ENCODE assay signal across 16 cellular contexts in genomic region chr2:88057437-88057844, GRCh38. TPM values are rescaled to one million over a fixed set of nuclear protein-coding genes. Genes with fewer than 3 reads are reported as not detected.
DNase-seq lines count a peak whose midpoint lies in the region; ATAC-seq and TF ChIP-seq lines count a peak whose summit lies in the region.
"Had no signal": no experiment of that assay in that cellular context is flagged by ENCODE, and none has a peak within 500 bp of the region (broad histone marks: within the 10 kb centered on the region; RNA-seq: fewer than 3 reads in every experiment).

No MANE protein-coding gene starts in this region.

- intact Hi-C loops in activated T-helper 2 cell treated with anti-CD3 and anti-CD28 coated beads, Interferon-gamma antibody, Interleukin-2, Interleukin-4, amounts not matched to agents 10 μg/mL and 5 μg/mL and 100 μg/mL, durations not matched to agents 14 hours and 24 hours and 36 hours (cut with micrococcal nuclease): no loop called here

- TF ChIP-seq CTCF in DND-41 (IDR thresholded peaks at IDR 0.05; ENCODE audit: borderline replicate concordance, extremely low read depth, low read length, poor library complexity, severe bottlenecking): no peak
- TF ChIP-seq CTCF in nephron (IDR thresholded peaks at IDR 0.05; ENCODE audit: unreplicated experiment in 3 of 3): no peak

- peak overlapping the region; percentile 55 for H3K4me3 Mint-ChIP-seq in activated T-helper 2 cell treated with anti-CD3 and anti-CD28 coated beads, Interferon-gamma antibody, Interleukin-2, Interleukin-4, amounts not matched to agents 10 μg/mL and 5 μg/mL and 100 μg/mL, durations not matched to agents 14 hours and 24 hours and 36 hours (ENCODE audit: low read depth)
- H3K4me3 Mint-ChIP-seq in nephron: peak overlapping the region; percentile 92 to 96 (median 92)
- H3K4me3 Mint-ChIP-seq: activated B cell treated with CpG ODN at 0.5 μM for 24 hours; activated naive CD4-positive, alpha-beta T cell treated with anti-CD3 and anti-CD28 coated beads, Interleukin-2, amount 10 ng/mL, durations not matched to agents 7 days and 5 days had no signal

- peaks cover 32% of the 10 kb centered on the region for H3K79me2 ChIP-seq in DND-41 (ENCODE audit: insufficient read depth, low read length)

- no peaks in the 10 kb centered on the region for H3K27me3 ChIP-seq in DND-41 (ENCODE audit: insufficient read depth, low read length, poor library complexity)
- H3K27me3 ChIP-seq: cardiac muscle cell, hepatocyte, suprapubic skin had no signal

- peaks cover 32% of the 10 kb centered on the region for H3K36me3 Mint-ChIP-seq in activated T-helper 2 cell treated with anti-CD3 and anti-CD28 coated beads, Interferon-gamma antibody, Interleukin-2, Interleukin-4, amounts not matched to agents 10 μg/mL and 5 μg/mL and 100 μg/mL, durations not matched to agents 14 hours and 24 hours and 36 hours (ENCODE audit: low read depth)
- peaks cover 15% of the 10 kb centered on the region for H3K36me3 Mint-ChIP-seq in nephron (ENCODE audit: low read depth)

- H3K9me3 ChIP-seq in DND-41 (ENCODE audit: insufficient read depth, low read length, severe bottlenecking): no peaks in the 10 kb centered on the region
- H3K9me3 ChIP-seq: suprapubic skin had no signal

- no peak overlapping the region for H3K9ac ChIP-seq in DND-41 (ENCODE audit: low read depth, low read length)

- H3K4me3 ChIP-seq in DND-41 (ENCODE audit: low read depth in 1 of 2, low read length in 2 of 2): no peak overlapping the region
- H3K4me3 ChIP-seq: cardiac muscle cell, hepatocyte, suprapubic skin had no signal

- peak overlapping the region; percentile 71 for H3K27ac Mint-ChIP-seq in activated T-helper 2 cell treated with anti-CD3 and anti-CD28 coated beads, Interferon-gamma antibody, Interleukin-2, Interleukin-4, amounts not matched to agents 10 μg/mL and 5 μg/mL and 100 μg/mL, durations not matched to agents 14 hours and 24 hours and 36 hours
- H3K27ac Mint-ChIP-seq in nephron: peak overlapping the region; percentile 98 to 99 (median 99)
- H3K27ac Mint-ChIP-seq: activated B cell treated with CpG ODN at 0.5 μM for 24 hours; activated naive CD4-positive, alpha-beta T cell treated with anti-CD3 and anti-CD28 coated beads, Interleukin-2, amount 10 ng/mL, durations not matched to agents 7 days and 5 days had no signal

- 0 out of 2 replicates have a peak, but pooled peaks cover 4% of the 10 kb centered on the region for H4K20me1 ChIP-seq in DND-41 (ENCODE audit: insufficient read depth, low read length)

- H3K9me3 Mint-ChIP-seq in activated T-helper 2 cell treated with anti-CD3 and anti-CD28 coated beads, Interferon-gamma antibody, Interleukin-2, Interleukin-4, amounts not matched to agents 10 μg/mL and 5 μg/mL and 100 μg/mL, durations not matched to agents 14 hours and 24 hours and 36 hours: no peaks in the 10 kb centered on the region
- no peaks in the 10 kb centered on the region for H3K9me3 Mint-ChIP-seq in nephron
- H3K9me3 Mint-ChIP-seq: activated B cell treated with CpG ODN at 0.5 μM for 24 hours; activated naive CD4-positive, alpha-beta T cell treated with anti-CD3 and anti-CD28 coated beads, Interleukin-2, amount 10 ng/mL, durations not matched to agents 7 days and 5 days had no signal

- H3K27ac ChIP-seq in DND-41 (ENCODE audit: low read length): no peak overlapping the region
- H3K27ac ChIP-seq: cardiac muscle cell, suprapubic skin had no signal

- H3K4me1 Mint-ChIP-seq in activated T-helper 2 cell treated with anti-CD3 and anti-CD28 coated beads, Interferon-gamma antibody, Interleukin-2, Interleukin-4, amounts not matched to agents 10 μg/mL and 5 μg/mL and 100 μg/mL, durations not matched to agents 14 hours and 24 hours and 36 hours (ENCODE audit: low read depth): peaks cover 53% of the 10 kb centered on the region
- peaks cover 51% of the 10 kb centered on the region for H3K4me1 Mint-ChIP-seq in nephron

- peaks cover 11% of the 10 kb centered on the region for H3K36me3 ChIP-seq in DND-41 (ENCODE audit: insufficient read depth, low read length)
- H3K36me3 ChIP-seq: suprapubic skin had no signal

- no peak overlapping the region for H3K4me2 ChIP-seq in DND-41 (ENCODE audit: insufficient read depth, low read length)
- H3K4me2 ChIP-seq: hepatocyte had no signal

- DNase-seq in DND-41 (no peak), MV-4-11 (lab: John Stamatoyannopoulos, UW) (peak; percentile 16), medulla oblongata (ENCODE audit: extremely low spot score) (no peak)
- DNase-seq in activated T-helper 2 cell treated with anti-CD3 and anti-CD28 coated beads, Interferon-gamma antibody, Interleukin-2, Interleukin-4, amounts not matched to agents 10 μg/mL and 5 μg/mL and 100 μg/mL, durations not matched to agents 14 hours and 24 hours and 36 hours (ENCODE audit: low spot score): no peak
- DNase-seq in activated CD4-positive, CD25-positive, alpha-beta regulatory T cell (lab: John Stamatoyannopoulos, UW): no peak
- DNase-seq: activated B cell treated with CpG ODN at 0.5 μM for 24 hours; activated naive CD4-positive, alpha-beta T cell treated with anti-CD3 and anti-CD28 coated beads, Interleukin-2, amount 10 ng/mL, durations not matched to agents 7 days and 5 days; DMS 273 treated with DMSO at 0.1 percent for 48 hours; effector CD8-positive, alpha-beta T cell; NCI-H1105 treated with DMSO at 0.1 percent for 48 hours had no signal

- peaks cover 31% of the 10 kb centered on the region for H3K4me1 ChIP-seq in DND-41 (ENCODE audit: insufficient read depth, low read length)

- no peaks in the 10 kb centered on the region for H3K27me3 Mint-ChIP-seq in activated T-helper 2 cell treated with anti-CD3 and anti-CD28 coated beads, Interferon-gamma antibody, Interleukin-2, Interleukin-4, amounts not matched to agents 10 μg/mL and 5 μg/mL and 100 μg/mL, durations not matched to agents 14 hours and 24 hours and 36 hours (ENCODE audit: low read depth)
- no peaks in the 10 kb centered on the region for H3K27me3 Mint-ChIP-seq in nephron (ENCODE audit: low read depth)
- H3K27me3 Mint-ChIP-seq: activated B cell treated with CpG ODN at 0.5 μM for 24 hours; activated naive CD4-positive, alpha-beta T cell treated with anti-CD3 and anti-CD28 coated beads, Interleukin-2, amount 10 ng/mL, durations not matched to agents 7 days and 5 days had no signal

- H2AFZ ChIP-seq in DND-41 (ENCODE audit: low read depth, low read length): peak overlapping the region; percentile 26; the same call in 1 of the 2 replicates
- H2AFZ ChIP-seq: hepatocyte had no signal

- ATAC-seq in DND-41 (ENCODE audit: insufficient read depth, low read depth): no peak
- ATAC-seq in HG03135 (IDR thresholded peaks at IDR 0.05; ENCODE audit: unreplicated experiment): no peak

RNA-seq across cellular contexts. Expression of gene KRCC1, which starts 1.9 kb away (rescaled TPM):
- 17.5 and 18.7 TPM in 2 replicates for total RNA-seq in activated T-helper 2 cell treated with anti-CD3 and anti-CD28 coated beads, Interferon-gamma antibody, Interleukin-2, Interleukin-4, amounts not matched to agents 10 μg/mL and 5 μg/mL and 100 μg/mL, durations not matched to agents 14 hours and 24 hours and 36 hours

RNA-seq across cellular contexts. Expression of gene SMYD1, which starts 10.2 kb away (rescaled TPM):
- not detected in 2 replicates for total RNA-seq in activated T-helper 2 cell treated with anti-CD3 and anti-CD28 coated beads, Interferon-gamma antibody, Interleukin-2, Interleukin-4, amounts not matched to agents 10 μg/mL and 5 μg/mL and 100 μg/mL, durations not matched to agents 14 hours and 24 hours and 36 hours
- total RNA-seq: activated B cell treated with CpG ODN at 0.5 μM for 24 hours, hepatocyte, pulmonary artery endothelial cell, suprapubic skin had no signal

RNA-seq across cellular contexts. Expression of gene RNU2-63P, which starts 41.1 kb away (rescaled TPM):
- 19.7 and 21.6 TPM in 2 replicates for total RNA-seq in activated T-helper 2 cell treated with anti-CD3 and anti-CD28 coated beads, Interferon-gamma antibody, Interleukin-2, Interleukin-4, amounts not matched to agents 10 μg/mL and 5 μg/mL and 100 μg/mL, durations not matched to agents 14 hours and 24 hours and 36 hours
- total RNA-seq: cardiac muscle cell, hepatocyte, pulmonary artery endothelial cell, suprapubic skin had no signal
